Comparison of ENCODE assay signal across 18 cellular contexts in genomic region chr5:135153259-135153658, GRCh38.
"Had no signal": no experiment of that assay in that cellular context is flagged by ENCODE, and none has a peak within 500 bp of the region (broad histone marks: within the 10 kb centered on the region; RNA-seq: fewer than 3 reads in every experiment).

No MANE protein-coding gene starts in this region.

- H3K4me1 Mint-ChIP-seq: IgD-negative memory B cell had no signal

- H3K27ac Mint-ChIP-seq: IgD-negative memory B cell had no signal

- H3K27ac ChIP-seq: SJSA1, SK-N-MC had no signal

- DNase-seq: KBM-7, MV-4-11, NCI-H1048, NCI-H1105, NCI-H1417, NCI-H1436 treated with DMSO at 0.1 percent for 48 hours, NCI-H1694, NCI-H187 treated with DMSO at 0.1 percent for 48 hours, NCI-H2029 treated with DMSO at 0.1 percent for 48 hours, NCI-H2171 treated with DMSO at 0.1 percent for 48 hours, NCI-H345, NCI-H446 treated with DMSO at 0.1 percent for 48 hours, NCI-H510A treated with DMSO at 0.1 percent for 48 hours, NCI-H526, SIG-M5 had no signal

- H3K4me3 Mint-ChIP-seq: IgD-negative memory B cell had no signal

- H3K27me3 ChIP-seq: SJSA1 had no signal

- H3K4me3 ChIP-seq: SJSA1, SK-N-MC had no signal
